In genomic region chr14:78512021-78512420, GRCh38 we compare ENCODE assay signal across 22 cellular contexts.
A peak's percentile ranks its signal among the peaks of the same experiment; 100 is the strongest.
DNase-seq lines count a peak whose midpoint lies in the region; ATAC-seq and TF ChIP-seq lines count a peak whose summit lies in the region.
"Had no signal": no experiment of that assay in that cellular context is flagged by ENCODE, and none has a peak within 500 bp of the region (broad histone marks: within the 10 kb centered on the region; RNA-seq: fewer than 3 reads in every experiment).

No MANE protein-coding gene starts in this region.

- H3K4me3 ChIP-seq in esophagus muscularis mucosa (no peak overlapping the region), coronary artery (no peak overlapping the region)
- H3K4me3 ChIP-seq: A549; BLaER1 treated with 17β-estradiol and CSF1 and Interleukin-3, amounts not matched to agents 10 nM and 100 nM; GM12878; GM23338 had no signal

- DNase-seq in NCI-H69 (lab: John Stamatoyannopoulos, UW): peak; percentile 25
- peak; percentile 62 for DNase-seq in esophagus muscularis mucosa (ENCODE audit: extremely low spot score)
- peak; percentile 22 for DNase-seq in kidney tubule cell (ENCODE audit: low spot score)
- DNase-seq in coronary artery (ENCODE audit: low spot score): no peak
- DNase-seq: 8988T; ACHN; AML-193; BE2C; CD4-positive, alpha-beta T cell; CD8-positive, alpha-beta memory T cell; DMS 273 treated with DMSO at 0.1 percent for 48 hours; DMS79; EL; GDM1; H9; HFFc6 had no signal

- no peak for TF ChIP-seq POLR2A in esophagus muscularis mucosa (IDR thresholded peaks at IDR 0.05; ENCODE audit: low read depth)

- H3K9me3 ChIP-seq in esophagus muscularis mucosa: no peaks in the 10 kb centered on the region
- H3K9me3 ChIP-seq: A549; BE2C; BLaER1 treated with 17β-estradiol and CSF1 and Interleukin-3, amounts not matched to agents 10 nM and 100 nM had no signal

- H3K36me3 ChIP-seq in esophagus muscularis mucosa: no peaks in the 10 kb centered on the region
- H3K36me3 ChIP-seq: BE2C; BLaER1 treated with 17β-estradiol and CSF1 and Interleukin-3, amounts not matched to agents 10 nM and 100 nM had no signal

- H3K4me1 ChIP-seq in esophagus muscularis mucosa: no peaks in the 10 kb centered on the region
- H3K4me1 ChIP-seq: A549; BE2C; BLaER1 treated with 17β-estradiol and CSF1 and Interleukin-3, amounts not matched to agents 10 nM and 100 nM had no signal

- no peak overlapping the region for H3K27ac ChIP-seq in esophagus muscularis mucosa (replicated peaks in 1 of 4)
- H3K27ac ChIP-seq in coronary artery: no peak overlapping the region
- H3K27ac ChIP-seq: A549; BLaER1 treated with 17β-estradiol and CSF1 and Interleukin-3, amounts not matched to agents 10 nM and 100 nM had no signal

- TF ChIP-seq CTCF in esophagus muscularis mucosa (IDR thresholded peaks at IDR 0.05): no peak
- no peak for TF ChIP-seq CTCF in coronary artery (IDR thresholded peaks at IDR 0.05)

- TF ChIP-seq EP300 in esophagus muscularis mucosa (IDR thresholded peaks at IDR 0.05): no peak

- peaks cover 0 to 6% (median 0%) of the 10 kb centered on the region in 4 donors for H3K27me3 ChIP-seq in esophagus muscularis mucosa
- H3K27me3 ChIP-seq: BE2C; BLaER1 treated with 17β-estradiol and CSF1 and Interleukin-3, amounts not matched to agents 10 nM and 100 nM had no signal

- WGBS in esophagus muscularis mucosa: 76% methylated on average over 2 of the region's 2 CpGs

- intact Hi-C loops in esophagus muscularis mucosa (cut with DNase I): no loop called here

- no peak for ATAC-seq in HG03520 (IDR thresholded peaks at IDR 0.05; ENCODE audit: unreplicated experiment)
- no peak for ATAC-seq in GM18868 (IDR thresholded peaks at IDR 0.05; ENCODE audit: unreplicated experiment)
- ATAC-seq: A549, GM12878, GM23338 had no signal
